8 cellular contexts compared by ENCODE assay signal in the genomic region with DNA sequence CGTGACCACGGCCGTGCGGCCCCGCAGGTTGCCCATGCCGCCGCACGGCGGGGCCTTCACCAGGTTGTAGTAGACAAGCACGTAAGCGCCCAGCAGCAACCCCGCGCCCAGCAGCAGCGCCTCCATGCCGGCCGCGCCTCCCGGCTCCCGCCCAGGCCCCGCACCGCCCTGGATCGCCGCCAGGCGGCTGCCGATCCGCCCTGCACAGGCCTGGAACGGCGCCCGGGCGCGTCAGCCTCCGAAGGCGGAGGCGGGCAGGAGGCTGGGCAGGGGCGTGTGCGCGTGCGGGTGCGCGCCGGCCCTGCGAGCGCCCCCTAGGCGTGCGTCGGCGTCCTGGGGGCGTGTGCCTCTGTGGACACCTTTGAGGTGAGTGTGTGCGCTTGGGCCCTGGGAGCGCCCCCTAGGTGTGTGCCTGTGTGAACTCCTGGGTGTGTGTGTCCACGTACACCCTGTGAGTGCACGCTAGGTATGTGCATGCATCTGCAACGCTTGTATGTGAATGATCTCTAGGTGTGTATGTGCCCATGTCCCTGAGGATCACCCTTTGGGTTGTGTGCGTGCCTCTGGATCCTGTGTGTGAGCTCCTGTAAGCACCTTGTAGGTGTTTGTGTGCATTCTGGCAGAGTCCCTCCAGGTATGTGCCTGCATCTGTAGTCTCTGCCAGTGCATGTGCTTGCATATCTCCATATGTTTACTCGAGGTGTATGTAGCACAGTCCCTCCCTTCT. TPM values are rescaled to one million over a fixed set of nuclear protein-coding genes. Genes with fewer than 3 reads are reported as not detected.
DNase-seq lines count a peak whose midpoint lies in the region; ATAC-seq and TF ChIP-seq lines count a peak whose summit lies in the region.

Gene DHRS13, minus strand, starts transcription at position 261 of the 727 bp plus-strand sequence. Its CDS starts 135 bp downstream, at position 126.

- peak within 1 kb of the TSS; percentile 85 for H3K4me3 Mint-ChIP-seq in CD4-positive, alpha-beta T cell
- peak within 1 kb of the TSS; percentile 88 for H3K4me3 Mint-ChIP-seq in activated CD8-positive, alpha-beta T cell treated with anti-CD3 and anti-CD28 coated beads, Interleukin-2, amount 10 ng/mL, durations not matched to agents 7 days and 5 days

- CTCF ChIA-PET in CD4-positive, alpha-beta T cell (lab: Charles Lee): interaction anchor here (0.6 to 4.7 kb wide), 26 partner anchors 8 to 391 kb away, joined by 3 to 56 read pairs (median 5); partner anchors contain the start of genes ERAL1, FAM222B, NUFIP2 and PHF12
- CTCF ChIA-PET in activated CD8-positive, alpha-beta T cell treated with anti-CD3 and anti-CD28 coated beads, Interleukin-2, amount 10 ng/mL, durations not matched to agents 7 days and 5 days (lab: Charles Lee): interaction anchor here (0.6 to 4.8 kb wide), 38 partner anchors 11 to 221 kb away, joined by 3 to 41 read pairs (median 4); partner anchors contain the start of genes FAM222B, NEK8, PHF12 and RPL23A

- H3K27ac Mint-ChIP-seq in CD4-positive, alpha-beta T cell: peak within 1 kb of the TSS; percentile 85
- H3K27ac Mint-ChIP-seq in activated CD8-positive, alpha-beta T cell treated with anti-CD3 and anti-CD28 coated beads, Interleukin-2, amount 10 ng/mL, durations not matched to agents 7 days and 5 days: peak within 1 kb of the TSS; percentile 86

- peak; percentile 93 for TF ChIP-seq CTCF in CD4-positive, alpha-beta T cell (IDR thresholded peaks at IDR 0.05)
- TF ChIP-seq CTCF in HL-60 (IDR thresholded peaks at IDR 0.05; ENCODE audit: insufficient read depth, low read length) (peak; percentile 89), lower lobe of right lung (IDR thresholded peaks at IDR 0.05) (peak; percentile 88)

- peaks cover 25% of the 10 kb centered on the region for H3K36me3 ChIP-seq in lower lobe of right lung

- no peaks in the 10 kb centered on the region for H3K27me3 ChIP-seq in CD4-positive, alpha-beta T cell (ENCODE audit: control insufficient read depth, insufficient read depth, low read length)
- no peaks in the 10 kb centered on the region for H3K27me3 ChIP-seq in HL-60 (ENCODE audit: insufficient read depth, poor library complexity, severe bottlenecking)
- H3K27me3 ChIP-seq in lower lobe of right lung (ENCODE audit: low read depth): no peaks in the 10 kb centered on the region

- POLR2A ChIA-PET in CD4-positive, alpha-beta T cell (lab: Charles Lee): interaction anchor here (0.8 to 2.7 kb wide), 12 partner anchors 10 to 183 kb away, joined by 3 to 32 read pairs (median 5); partner anchors contain the start of genes NEK8, PHF12, RPL23A and TLCD1
- POLR2A ChIA-PET in activated CD8-positive, alpha-beta T cell treated with anti-CD3 and anti-CD28 coated beads, Interleukin-2, amount 10 ng/mL, durations not matched to agents 7 days and 5 days (lab: Charles Lee): interaction anchor here (1.1 to 2.9 kb wide), 8 partner anchors 11 to 176 kb away, joined by 3 to 14 read pairs (median 8); partner anchors contain the start of genes FAM222B, NEK8 and PHF12

- H3K9me3 Mint-ChIP-seq in CD4-positive, alpha-beta T cell: no peaks in the 10 kb centered on the region
- no peaks in the 10 kb centered on the region for H3K9me3 Mint-ChIP-seq in activated CD8-positive, alpha-beta T cell treated with anti-CD3 and anti-CD28 coated beads, Interleukin-2, amount 10 ng/mL, durations not matched to agents 7 days and 5 days (ENCODE audit: insufficient read depth)

- H3K4me1 ChIP-seq in lower lobe of right lung: peaks cover 30% of the 10 kb centered on the region

- H3K4me1 Mint-ChIP-seq in CD4-positive, alpha-beta T cell (ENCODE audit: low read depth): peaks cover 35% of the 10 kb centered on the region
- peaks cover 36% of the 10 kb centered on the region for H3K4me1 Mint-ChIP-seq in activated CD8-positive, alpha-beta T cell treated with anti-CD3 and anti-CD28 coated beads, Interleukin-2, amount 10 ng/mL, durations not matched to agents 7 days and 5 days (ENCODE audit: low read depth)

- peak; percentile 88 to 98 (median 94) for DNase-seq in CD4-positive, alpha-beta T cell
- DNase-seq in HL-60 (ENCODE audit: low read depth in 1 of 2, low spot score in 1 of 2) (peak; percentile 91 to 96), NCI-H82 treated with DMSO at 0.1 percent for 48 hours (lab: John Stamatoyannopoulos, UW; ENCODE audit: unreplicated experiment) (peak; percentile 87), ecto neural progenitor cell (ENCODE audit: low spot score) (peak; percentile 98), lower lobe of right lung (peak; percentile 95)
- peak; percentile 94 for DNase-seq in activated CD8-positive, alpha-beta T cell treated with anti-CD3 and anti-CD28 coated beads, Interleukin-2, amount 10 ng/mL, durations not matched to agents 7 days and 5 days
- DNase-seq in stimulated activated CD4-positive, alpha-beta T cell treated with anti-CD3 and anti-CD28 coated beads, TNF-alpha, amount 100 ng/mL, for 4 hours (ENCODE audit: low read depth in 3 of 3): peak; percentile 85 to 92 (median 88)

- H3K27me3 Mint-ChIP-seq in CD4-positive, alpha-beta T cell: no peaks in the 10 kb centered on the region
- no peaks in the 10 kb centered on the region for H3K27me3 Mint-ChIP-seq in activated CD8-positive, alpha-beta T cell treated with anti-CD3 and anti-CD28 coated beads, Interleukin-2, amount 10 ng/mL, durations not matched to agents 7 days and 5 days (ENCODE audit: low read depth)

- H3K27ac ChIP-seq in CD4-positive, alpha-beta T cell (ENCODE audit: low read depth, low read length): peak within 1 kb of the TSS; percentile 76
- H3K27ac ChIP-seq in HL-60 (replicated peaks): peak within 1 kb of the TSS; percentile 66
- peak within 1 kb of the TSS; percentile 89 for H3K27ac ChIP-seq in lower lobe of right lung

- intact Hi-C loops in CD4-positive, alpha-beta T cell (cut with DNase I, micrococcal nuclease): loop anchor here (1.0 to 5.0 kb wide), 7 partner anchors 13 to 184 kb away; partner anchors contain the start of genes ERAL1 (in 2 of the 2) and RPL23A (in 1 of the 2)
- intact Hi-C loops in lower lobe of right lung (cut with DNase I): no loop called here

- peak; percentile 88 for ATAC-seq in CD4-positive, alpha-beta T cell (ENCODE audit: poor library complexity)
- ATAC-seq in GM19455 (IDR thresholded peaks at IDR 0.05; ENCODE audit: unreplicated experiment): peak; percentile 92
- peak; percentile 95 for ATAC-seq in activated CD8-positive, alpha-beta T cell treated with anti-CD3 and anti-CD28 coated beads, Interleukin-2, amount 10 ng/mL, durations not matched to agents 7 days and 5 days
- peak; percentile 97 to 98 for ATAC-seq in lower lobe of right lung

- no peaks in the 10 kb centered on the region for H3K9me3 ChIP-seq in CD4-positive, alpha-beta T cell (ENCODE audit: control insufficient read depth, low read length)
- no peaks in the 10 kb centered on the region for H3K9me3 ChIP-seq in lower lobe of right lung

- H3K36me3 Mint-ChIP-seq in CD4-positive, alpha-beta T cell (ENCODE audit: low read depth): peaks cover 49% of the 10 kb centered on the region
- peaks cover 49% of the 10 kb centered on the region for H3K36me3 Mint-ChIP-seq in activated CD8-positive, alpha-beta T cell treated with anti-CD3 and anti-CD28 coated beads, Interleukin-2, amount 10 ng/mL, durations not matched to agents 7 days and 5 days (ENCODE audit: low read depth)

- peak within 1 kb of the TSS; percentile 66 for H3K4me3 ChIP-seq in HL-60 (replicated peaks; ENCODE audit: insufficient read depth, low read length)
- H3K4me3 ChIP-seq in lower lobe of right lung: peak within 1 kb of the TSS; percentile 88

RNA-seq across cellular contexts. Expression of gene DHRS13, which starts in this region (rescaled TPM):
- total RNA-seq in CD4-positive, alpha-beta T cell: 10 to 100 TPM; 33.5 to 34.3 TPM
- 10 to 100 TPM; 29.2 to 29.3 TPM for total RNA-seq in activated CD8-positive, alpha-beta T cell treated with anti-CD3 and anti-CD28 coated beads, Interleukin-2, amount 10 ng/mL, durations not matched to agents 7 days and 5 days
- total RNA-seq in lower lobe of right lung: 10.6 TPM

Comparison
In these comparisons a context has a peak if more than half of its experiments do, and no peak if none do; other contexts are left out.
1. Peak in every context shown above with its lines: DNase-seq, ATAC-seq, H3K4me3 ChIP-seq and H3K27ac ChIP-seq.